In the genomic region with DNA sequence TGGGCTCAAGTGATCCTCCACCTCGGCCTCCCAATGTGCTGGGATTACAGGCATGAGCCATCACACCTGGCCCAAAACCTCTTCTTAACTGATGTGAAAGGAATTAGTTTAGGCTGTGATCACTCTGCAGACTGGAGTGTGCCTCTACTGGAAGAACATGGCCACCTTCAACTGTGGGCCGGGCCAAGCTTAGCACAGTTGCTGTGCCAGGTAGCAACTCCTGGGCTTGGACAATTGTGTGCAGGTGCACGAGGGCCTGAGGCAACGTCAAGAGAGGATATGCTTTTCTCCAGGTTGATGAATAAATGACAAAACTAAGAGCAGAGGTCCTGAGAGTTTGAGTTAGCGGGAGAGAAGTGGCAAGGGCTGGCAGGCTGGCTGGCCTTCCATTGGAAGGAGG, we compare ENCODE assay signal across 24 cellular contexts. TPM values are rescaled to one million over a fixed set of nuclear protein-coding genes. Genes with fewer than 3 reads are reported as not detected.
A peak's percentile ranks its signal among the peaks of the same experiment; 100 is the strongest.
DNase-seq lines count a peak whose midpoint lies in the region; ATAC-seq and TF ChIP-seq lines count a peak whose summit lies in the region.
"Had no signal": no experiment of that assay in that cellular context is flagged by ENCODE, and none has a peak within 500 bp of the region (broad histone marks: within the 10 kb centered on the region; RNA-seq: fewer than 3 reads in every experiment).

No MANE protein-coding gene starts in this region.

- H3K9me3 Mint-ChIP-seq in activated T-helper 1 cell treated with anti-CD3 and anti-CD28 coated beads, Interleukin-12 subunit alpha, Interleukin-12 subunit beta, Interleukin-2, Interleukin-4 antibody, amounts not matched to agents 30 ng/mL and 10 ng/mL and 1 ng/mL, durations not matched to agents 14 hours and 24 hours and 36 hours: no peaks in the 10 kb centered on the region
- H3K9me3 Mint-ChIP-seq in natural killer cell treated with Interleukin-12 subunit alpha and Interleukin-12 subunit beta and Interleukin-15 and Interleukin-18, amount 100 ng/mL, for 72 hours: no peaks in the 10 kb centered on the region
- no peaks in the 10 kb centered on the region for H3K9me3 Mint-ChIP-seq in mesothelial cell of epicardium
- H3K9me3 Mint-ChIP-seq: CD4-positive, alpha-beta memory T cell had no signal

- H3K36me3 ChIP-seq in BLaER1: peaks cover 34% of the 10 kb centered on the region
- H3K36me3 ChIP-seq in H7 (replicated peaks; ENCODE audit: control insufficient read depth, insufficient read depth, low read length): peaks cover 3% of the 10 kb centered on the region
- peaks cover 17% of the 10 kb centered on the region for H3K36me3 ChIP-seq in left ventricle myocardium inferior
- H3K36me3 ChIP-seq: ovary had no signal

- TF ChIP-seq CTCF in left ventricle myocardium inferior (IDR thresholded peaks at IDR 0.05; ENCODE audit: borderline replicate concordance) (no peak), mesothelial cell of epicardium (IDR thresholded peaks at IDR 0.05; ENCODE audit: unreplicated experiment) (no peak)

- no peaks in the 10 kb centered on the region for H4K20me1 ChIP-seq in BLaER1

- no peaks in the 10 kb centered on the region for H3K27me3 ChIP-seq in BLaER1
- H3K27me3 ChIP-seq in H7 (ENCODE audit: control insufficient read depth, insufficient read depth, low read length): no peaks in the 10 kb centered on the region
- no peaks in the 10 kb centered on the region for H3K27me3 ChIP-seq in left ventricle myocardium inferior (ENCODE audit: low read depth)
- H3K27me3 ChIP-seq: ovary, Peyer's patch, SJSA1, tibial artery had no signal

- H3K27me3 Mint-ChIP-seq in activated T-helper 1 cell treated with anti-CD3 and anti-CD28 coated beads, Interleukin-12 subunit alpha, Interleukin-12 subunit beta, Interleukin-2, Interleukin-4 antibody, amounts not matched to agents 30 ng/mL and 10 ng/mL and 1 ng/mL, durations not matched to agents 14 hours and 24 hours and 36 hours (ENCODE audit: insufficient read depth): no peaks in the 10 kb centered on the region
- no peaks in the 10 kb centered on the region for H3K27me3 Mint-ChIP-seq in natural killer cell treated with Interleukin-12 subunit alpha and Interleukin-12 subunit beta and Interleukin-15 and Interleukin-18, amount 100 ng/mL, for 72 hours
- H3K27me3 Mint-ChIP-seq in mesothelial cell of epicardium (ENCODE audit: low read depth): no peaks in the 10 kb centered on the region
- H3K27me3 Mint-ChIP-seq: CD4-positive, alpha-beta memory T cell; naive B cell had no signal

- DNase-seq in H7 (peak; percentile 3), left ventricle myocardium inferior (no peak), mesothelial cell of epicardium (ENCODE audit: low spot score in 2 of 2, unreplicated experiment in 2 of 2) (no peak)
- DNase-seq in activated T-helper 1 cell treated with anti-CD3 and anti-CD28 coated beads, Interleukin-12 subunit alpha, Interleukin-12 subunit beta, Interleukin-2, Interleukin-4 antibody, amounts not matched to agents 30 ng/mL and 10 ng/mL and 1 ng/mL, durations not matched to agents 14 hours and 24 hours and 36 hours (ENCODE audit: low spot score): no peak
- no peak for DNase-seq in natural killer cell treated with Interleukin-12 subunit alpha and Interleukin-12 subunit beta and Interleukin-15 and Interleukin-18, amount 100 ng/mL, for 72 hours (ENCODE audit: low spot score)
- no peak for DNase-seq in stimulated activated CD4-positive, alpha-beta T cell treated with anti-CD3 and anti-CD28 coated beads, Interleukin-4, amount 100 ng/mL, for 24 hours
- DNase-seq: cortex of kidney; foreskin melanocyte; Kasumi-1; left colon; naive B cell; NCI-H1694; NCI-H2171; NCI-H524 treated with DMSO at 0.1 percent for 48 hours; ovary; Peyer's patch; retina; stimulated activated naive CD4-positive, alpha-beta T cell treated with Interleukin-2 at 50 U/mL for 16 hours; tibial artery had no signal

- H3K27ac Mint-ChIP-seq in activated T-helper 1 cell treated with anti-CD3 and anti-CD28 coated beads, Interleukin-12 subunit alpha, Interleukin-12 subunit beta, Interleukin-2, Interleukin-4 antibody, amounts not matched to agents 30 ng/mL and 10 ng/mL and 1 ng/mL, durations not matched to agents 14 hours and 24 hours and 36 hours: peak overlapping the region; percentile 96
- H3K27ac Mint-ChIP-seq in natural killer cell treated with Interleukin-12 subunit alpha and Interleukin-12 subunit beta and Interleukin-15 and Interleukin-18, amount 100 ng/mL, for 72 hours: peak overlapping the region; percentile 86 to 88
- H3K27ac Mint-ChIP-seq in mesothelial cell of epicardium: no peak overlapping the region
- H3K27ac Mint-ChIP-seq: CD4-positive, alpha-beta memory T cell had no signal

- H3K4me1 Mint-ChIP-seq in activated T-helper 1 cell treated with anti-CD3 and anti-CD28 coated beads, Interleukin-12 subunit alpha, Interleukin-12 subunit beta, Interleukin-2, Interleukin-4 antibody, amounts not matched to agents 30 ng/mL and 10 ng/mL and 1 ng/mL, durations not matched to agents 14 hours and 24 hours and 36 hours (ENCODE audit: low read depth): peaks cover 44% of the 10 kb centered on the region
- peaks cover 31 to 39% of the 10 kb centered on the region in 2 donors for H3K4me1 Mint-ChIP-seq in natural killer cell treated with Interleukin-12 subunit alpha and Interleukin-12 subunit beta and Interleukin-15 and Interleukin-18, amount 100 ng/mL, for 72 hours (ENCODE audit: low read depth in 2 of 2)
- peaks cover 33% of the 10 kb centered on the region for H3K4me1 Mint-ChIP-seq in mesothelial cell of epicardium

- no peak overlapping the region for H3K4me3 Mint-ChIP-seq in activated T-helper 1 cell treated with anti-CD3 and anti-CD28 coated beads, Interleukin-12 subunit alpha, Interleukin-12 subunit beta, Interleukin-2, Interleukin-4 antibody, amounts not matched to agents 30 ng/mL and 10 ng/mL and 1 ng/mL, durations not matched to agents 14 hours and 24 hours and 36 hours
- peak overlapping the region; percentile 55 for H3K4me3 Mint-ChIP-seq in natural killer cell treated with Interleukin-12 subunit alpha and Interleukin-12 subunit beta and Interleukin-15 and Interleukin-18, amount 100 ng/mL, for 72 hours
- H3K4me3 Mint-ChIP-seq in mesothelial cell of epicardium: no peak overlapping the region
- H3K4me3 Mint-ChIP-seq: CD4-positive, alpha-beta memory T cell had no signal

- no peaks in the 10 kb centered on the region for H3K9me3 ChIP-seq in BLaER1
- no peaks in the 10 kb centered on the region for H3K9me3 ChIP-seq in left ventricle myocardium inferior (replicated peaks)
- H3K9me3 ChIP-seq: ovary, Peyer's patch, SJSA1, tibial artery had no signal

- H3K4me3 ChIP-seq in BLaER1 (no peak overlapping the region), H7 (ENCODE audit: insufficient read depth, low read depth, low read length) (no peak overlapping the region), left ventricle myocardium inferior (no peak overlapping the region)
- H3K4me3 ChIP-seq: ovary, Peyer's patch, SJSA1, tibial artery had no signal

- peak overlapping the region; percentile 66; the same call in 1 of the 2 replicates for H3K4me2 ChIP-seq in BLaER1

- intact Hi-C loops in activated T-helper 1 cell treated with anti-CD3 and anti-CD28 coated beads, Interleukin-12 subunit alpha, Interleukin-12 subunit beta, Interleukin-2, Interleukin-4 antibody, amounts not matched to agents 30 ng/mL and 10 ng/mL and 1 ng/mL, durations not matched to agents 14 hours and 24 hours and 36 hours (cut with micrococcal nuclease): loop anchor here (10.0 kb wide), 2 partner anchors 826 to 1166 kb away; a partner anchor contains a TSS
- intact Hi-C loops in left ventricle myocardium inferior (cut with micrococcal nuclease): no loop called here

- no peak for ATAC-seq in natural killer cell treated with Interleukin-12 subunit alpha and Interleukin-12 subunit beta and Interleukin-15 and Interleukin-18, amount 100 ng/mL, for 72 hours
- no peak for ATAC-seq in GM21423 (IDR thresholded peaks at IDR 0.05; ENCODE audit: unreplicated experiment)
- ATAC-seq: esophagus mucosa, left colon had no signal

- H3K9ac ChIP-seq in BLaER1: no peak overlapping the region

- H3K4me1 ChIP-seq in BLaER1 (peaks cover 52% of the 10 kb centered on the region), left ventricle myocardium inferior (peaks cover 18% of the 10 kb centered on the region)

- H3K36me3 Mint-ChIP-seq in activated T-helper 1 cell treated with anti-CD3 and anti-CD28 coated beads, Interleukin-12 subunit alpha, Interleukin-12 subunit beta, Interleukin-2, Interleukin-4 antibody, amounts not matched to agents 30 ng/mL and 10 ng/mL and 1 ng/mL, durations not matched to agents 14 hours and 24 hours and 36 hours (ENCODE audit: low read depth): peaks cover 61% of the 10 kb centered on the region
- H3K36me3 Mint-ChIP-seq in natural killer cell treated with Interleukin-12 subunit alpha and Interleukin-12 subunit beta and Interleukin-15 and Interleukin-18, amount 100 ng/mL, for 72 hours: peaks cover 21% of the 10 kb centered on the region
- peaks cover 35% of the 10 kb centered on the region for H3K36me3 Mint-ChIP-seq in mesothelial cell of epicardium

- H3K27ac ChIP-seq in BLaER1 (no peak overlapping the region), left ventricle myocardium inferior (replicated peaks) (no peak overlapping the region)
- H3K27ac ChIP-seq: ovary, SJSA1, tibial artery had no signal

RNA-seq across cellular contexts. Expression of a gene that starts 6.5 kb away (rescaled TPM):
- total RNA-seq in H7 (2014; rRNA removed; shearing (Covaris generic)): 17.6 and 21.4 TPM in 2 replicates
- 78.8 and 81.4 TPM in 2 replicates for total RNA-seq in activated T-helper 1 cell treated with anti-CD3 and anti-CD28 coated beads, Interleukin-12 subunit alpha, Interleukin-12 subunit beta, Interleukin-2, Interleukin-4 antibody, amounts not matched to agents 30 ng/mL and 10 ng/mL and 1 ng/mL, durations not matched to agents 14 hours and 24 hours and 36 hours
- total RNA-seq in natural killer cell treated with Interleukin-12 subunit alpha and Interleukin-12 subunit beta and Interleukin-15 and Interleukin-18, amount 100 ng/mL, for 72 hours: 100 to 1,000 TPM in 1 of 2 donors, 10 to 100 TPM in 1; 63.6 to 103 TPM
- total RNA-seq in left ventricle myocardium inferior (18.0 TPM), mesothelial cell of epicardium (34.2 to 40.4 TPM (median 39.7 TPM) in 3 replicates)
